In the genomic region with DNA sequence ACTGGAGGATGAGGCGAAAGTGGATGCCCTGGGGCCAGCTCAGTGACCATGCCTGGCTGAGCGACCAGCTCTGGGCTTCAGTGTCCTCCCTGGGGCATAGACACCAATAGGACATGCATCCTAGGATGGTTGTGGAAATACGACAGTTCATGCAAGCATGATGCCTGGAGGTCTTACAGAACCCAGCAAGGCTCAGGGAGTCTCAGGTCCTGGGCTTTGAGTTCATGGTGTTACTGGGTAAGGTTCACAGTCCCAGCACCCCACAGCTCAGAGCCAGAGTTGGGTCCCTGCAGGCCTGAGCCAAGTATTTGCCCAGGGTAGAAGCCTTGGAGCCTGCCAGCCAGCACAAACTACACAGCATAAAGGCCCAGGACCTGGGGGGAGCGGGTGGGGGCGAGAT, we compare ENCODE assay signal across 17 cellular contexts. TPM values are rescaled to one million over a fixed set of nuclear protein-coding genes. Genes with fewer than 3 reads are reported as not detected.
DNase-seq lines count a peak whose midpoint lies in the region; ATAC-seq, FAIRE-seq and TF ChIP-seq lines count a peak whose summit lies in the region.
"Had no signal": no experiment of that assay in that cellular context is flagged by ENCODE, and none has a peak within 500 bp of the region (broad histone marks: within the 10 kb centered on the region; RNA-seq: fewer than 3 reads in every experiment).

No MANE protein-coding gene starts in this region.

- no peak overlapping the region for H3K4me3 ChIP-seq in esophagus muscularis mucosa
- no peak overlapping the region for H3K4me3 ChIP-seq in sigmoid colon
- H3K4me3 ChIP-seq in aorta (ENCODE audit: low read length in 2 of 2): no peak overlapping the region
- H3K4me3 ChIP-seq: BLaER1, HAP-1 had no signal

- TF ChIP-seq EP300 in esophagus muscularis mucosa (IDR thresholded peaks at IDR 0.05): no peak
- TF ChIP-seq EP300 in sigmoid colon (IDR thresholded peaks at IDR 0.05): no peak

- TF ChIP-seq CTCF in esophagus muscularis mucosa (IDR thresholded peaks at IDR 0.05) (no peak), sigmoid colon (IDR thresholded peaks at IDR 0.05) (no peak), D721Med (IDR thresholded peaks at IDR 0.05; ENCODE audit: insufficient read depth, missing control alignments) (no peak)

- H3K9me3 ChIP-seq in esophagus muscularis mucosa (no peaks in the 10 kb centered on the region), sigmoid colon (no peaks in the 10 kb centered on the region), aorta (ENCODE audit: control insufficient read depth, low read length) (no peaks in the 10 kb centered on the region)
- H3K9me3 ChIP-seq: BLaER1, HAP-1 had no signal

- peak; percentile 47 for DNase-seq in Right ventricle myocardium inferior (ENCODE audit: missing footprints)
- DNase-seq in left ventricle myocardium superior: no peak
- no peak for DNase-seq in esophagus muscularis mucosa (ENCODE audit: extremely low spot score)
- DNase-seq in sigmoid colon: no peak
- DNase-seq in aorta: no peak
- no peak for DNase-seq in D721Med (ENCODE audit: insufficient read length, low spot score)
- DNase-seq: DMS79, NCI-H1105 treated with DMSO at 0.1 percent for 48 hours, NCI-H1694 treated with DMSO at 0.1 percent for 48 hours, NCI-H69 had no signal

- no peak for FAIRE-seq in D721Med (lab: Jason Lieb, UNC)

- H3K36me3 ChIP-seq in esophagus muscularis mucosa (peaks cover 13 to 57% (median 45%) of the 10 kb centered on the region in 4 donors), sigmoid colon (peaks cover 9 to 33% (median 18%) of the 10 kb centered on the region in 4 donors), aorta (ENCODE audit: control insufficient read depth in 1 of 2, insufficient read depth in 2 of 2, low read length in 1 of 2) (peaks cover 0 to 6% of the 10 kb centered on the region in 2 donors)
- H3K36me3 ChIP-seq: HAP-1 had no signal

- intact Hi-C loops in Right ventricle myocardium inferior (cut with DNase I): loop anchor here (5.0 kb wide), 1 partner anchor 170 kb away; a partner anchor contains a TSS
- intact Hi-C loops in left ventricle myocardium superior (cut with micrococcal nuclease): no loop called here
- intact Hi-C loops in esophagus muscularis mucosa (cut with DNase I): no loop called here
- intact Hi-C loops in sigmoid colon (cut with DNase I): loop anchor here (5.0 kb wide), 1 partner anchor 220 kb away; no protein-coding TSS in a partner anchor
- intact Hi-C loops in aorta (cut with DNase I): loop anchor here (5.0 to 10.0 kb wide), 2 partner anchors 70 to 122 kb away; no protein-coding TSS in a partner anchor

- 55% methylated on average over 4 of the region's 5 CpGs for WGBS in esophagus muscularis mucosa
- 94 to 98% methylated on average over 5 of the region's 5 CpGs for WGBS in sigmoid colon, 2 donors
- 6 to 17% methylated on average over 5 of the region's 5 CpGs for WGBS in aorta, 2 donors

- no peak for TF ChIP-seq POLR2A in esophagus muscularis mucosa (IDR thresholded peaks at IDR 0.05; ENCODE audit: low read depth)
- TF ChIP-seq POLR2A in sigmoid colon (IDR thresholded peaks at IDR 0.05): no peak

- ATAC-seq in Right ventricle myocardium inferior (no peak), left ventricle myocardium superior (no peak), aorta (ENCODE audit: low FRiP score) (peak; percentile 2), GM21786 (IDR thresholded peaks at IDR 0.05; ENCODE audit: unreplicated experiment) (no peak), GM19328 (IDR thresholded peaks at IDR 0.05; ENCODE audit: unreplicated experiment) (no peak)
- ATAC-seq: CD8-positive, alpha-beta T cell had no signal

- H3K4me1 ChIP-seq in esophagus muscularis mucosa: peaks cover 47 to 82% (median 71%) of the 10 kb centered on the region in 4 donors
- H3K4me1 ChIP-seq in sigmoid colon: peaks cover 0 to 61% (median 55%) of the 10 kb centered on the region in 4 donors
- H3K4me1 ChIP-seq in aorta (ENCODE audit: control insufficient read depth in 1 of 2, insufficient read depth in 2 of 2, low read length in 2 of 2): no peaks in the 10 kb centered on the region
- H3K4me1 ChIP-seq: HAP-1 had no signal

- H3K27ac ChIP-seq in esophagus muscularis mucosa (replicated peaks in 1 of 4) (peak overlapping the region; percentile 83 to 88 (median 85)), sigmoid colon (peak overlapping the region; percentile 78 to 87 (median 84)), aorta (ENCODE audit: low read depth in 1 of 2, low read length in 2 of 2) (peak overlapping the region; percentile 29 to 78)
- H3K27ac ChIP-seq: BLaER1 had no signal

- H3K27me3 ChIP-seq in esophagus muscularis mucosa: no peaks in the 10 kb centered on the region
- no peaks in the 10 kb centered on the region for H3K27me3 ChIP-seq in sigmoid colon
- no peaks in the 10 kb centered on the region for H3K27me3 ChIP-seq in aorta (ENCODE audit: control insufficient read depth in 1 of 2, insufficient read depth in 2 of 2, low read length in 1 of 2)
- H3K27me3 ChIP-seq: BLaER1 had no signal

RNA-seq across cellular contexts. Expression of a gene that starts 4.2 kb away (rescaled TPM):
- total RNA-seq in Right ventricle myocardium inferior (2.8 TPM), left ventricle myocardium superior (3.3 TPM), esophagus muscularis mucosa (1 to 10 TPM; 3.3 to 10.0 (median 4.2) TPM), sigmoid colon (1 to 10 TPM; 1.2 to 8.6 (median 3.8) TPM), aorta (10 to 100 TPM; 11.2 to 15.0 TPM)
- polyA plus RNA-seq in sigmoid colon (1 to 10 TPM in 1 of 3 donors, not detected in 2; 2.6 TPM), aorta (10 to 100 TPM in 1 of 2 donors, 1 to 10 TPM in 1; 7.1 to 79.5 TPM)
- total RNA-seq: G401 had no signal
- polyA plus RNA-seq: IgD-negative memory B cell had no signal

Comparison
In these comparisons a context has a peak if more than half of its experiments do, and no peak if none do; other contexts are left out.
1. intact Hi-C loops: an anchor here in Right ventricle myocardium inferior (5.0 kb wide), sigmoid colon (5.0 kb wide) and aorta (5.0 to 10.0 kb wide); none called in left ventricle myocardium superior and esophagus muscularis mucosa.